1 cellular context compared by ENCODE assay signal in genomic region chr1:160672118-160672517, GRCh38.
TF ChIP-seq lines count a peak whose summit lies in the region.

No MANE protein-coding gene starts in this region.

TF ChIP-seq in WTC11, 78 proteins besides CTCF, POLR2A, EP300 and RAD21 (continued from another document):
- TF ChIP-seq IRF2 (CRISPR knock-in tag; IDR thresholded peaks at IDR 0.05; ENCODE audit: borderline replicate concordance, low read depth) (no peak), SMAD3 (CRISPR knock-in tag; IDR thresholded peaks at IDR 0.05; ENCODE audit: borderline replicate concordance) (no peak), CDX4 (CRISPR knock-in tag; IDR thresholded peaks at IDR 0.05; ENCODE audit: borderline replicate concordance) (no peak), SP1 (CRISPR knock-in tag; conservative IDR thresholded peaks at IDR 0.05) (no peak), ERG (CRISPR knock-in tag; IDR thresholded peaks at IDR 0.05) (no peak), RORB (CRISPR knock-in tag; IDR thresholded peaks at IDR 0.05) (no peak), FOXP4 (CRISPR knock-in tag; IDR thresholded peaks at IDR 0.05) (peak; percentile 67; the same call in 1 of the 2 replicates)
- TF ChIP-seq, protein P1, sequence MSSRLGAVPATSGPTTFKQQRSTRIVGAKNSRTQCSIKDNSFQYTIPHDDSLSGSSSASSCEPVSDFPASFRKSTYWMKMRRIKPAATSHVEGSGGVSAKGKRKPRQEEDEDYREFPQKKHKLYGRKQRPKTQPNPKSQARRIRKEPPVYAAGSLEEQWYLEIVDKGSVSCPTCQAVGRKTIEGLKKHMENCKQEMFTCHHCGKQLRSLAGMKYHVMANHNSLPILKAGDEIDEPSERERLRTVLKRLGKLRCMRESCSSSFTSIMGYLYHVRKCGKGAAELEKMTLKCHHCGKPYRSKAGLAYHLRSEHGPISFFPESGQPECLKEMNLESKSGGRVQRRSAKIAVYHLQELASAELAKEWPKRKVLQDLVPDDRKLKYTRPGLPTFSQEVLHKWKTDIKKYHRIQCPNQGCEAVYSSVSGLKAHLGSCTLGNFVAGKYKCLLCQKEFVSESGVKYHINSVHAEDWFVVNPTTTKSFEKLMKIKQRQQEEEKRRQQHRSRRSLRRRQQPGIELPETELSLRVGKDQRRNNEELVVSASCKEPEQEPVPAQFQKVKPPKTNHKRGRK (CRISPR knock-in tag; IDR thresholded peaks at IDR 0.05; ENCODE audit: borderline replicate concordance), result no peak
TF ChIP-seq in WTC11: peak in this region for 6.
